In genomic region chr6:111259089-111259831, GRCh38 we compare ENCODE assay signal across 1 cellular context.
TF ChIP-seq lines count a peak whose summit lies in the region.

No MANE protein-coding gene starts in this region.

TF ChIP-seq in K562, 482 proteins besides CTCF, POLR2A, EP300 and RAD21 (continued from another document and continues in another):
- TF ChIP-seq MBD1 (CRISPR knock-in tag; IDR thresholded peaks at IDR 0.05) (no peak), MEF2D (tag; conservative IDR thresholded peaks at IDR 0.05; ENCODE audit: low read depth) (peak; percentile 34; the same call in 1 of the 2 replicates), ZNF766 (CRISPR knock-in tag; conservative IDR thresholded peaks at IDR 0.05) (no peak), TAF1 (IDR thresholded peaks at IDR 0.05; ENCODE audit: control insufficient read depth, extremely low read depth, insufficient read depth, low read length, severe bottlenecking) (peak; percentile 71), IFI16 (CRISPR knock-in tag; IDR thresholded peaks at IDR 0.05) (no peak), IRF2 (CRISPR knock-in tag; IDR thresholded peaks at IDR 0.05) (no peak), E2F5 (CRISPR knock-in tag; IDR thresholded peaks at IDR 0.05) (no peak), GMEB1 (CRISPR knock-in tag; IDR thresholded peaks at IDR 0.05) (0 out of 2 replicates have a peak, but pooled peaks have one; percentile 10), MCM3 (IDR thresholded peaks at IDR 0.05) (no peak), AFF1 (IDR thresholded peaks at IDR 0.05; ENCODE audit: low read depth in 1 of 2, partially characterized antibody in 2 of 2) (no peak), RBM22 (IDR thresholded peaks at IDR 0.05; ENCODE audit: low read depth, low read length, poor library complexity, severe bottlenecking) (no peak), ASH1L (IDR thresholded peaks at IDR 0.05; ENCODE audit: borderline replicate concordance, low read depth, partially characterized antibody) (no peak), NELFE (IDR thresholded peaks at IDR 0.05; ENCODE audit: insufficient read depth, insufficient read length) (no peak), ZNF449 (CRISPR knock-in tag; IDR thresholded peaks at IDR 0.05) (no peak; the same call in 1 of the 2 replicates), SAP30 (IDR thresholded peaks at IDR 0.05; ENCODE audit: borderline replicate concordance, insufficient read depth, low read depth, low read length, poor library complexity, severe bottlenecking) (peak; percentile 25), RBM25 (IDR thresholded peaks at IDR 0.05; ENCODE audit: low read depth, low read length, severe bottlenecking) (no peak), KAT2B (IDR thresholded peaks at IDR 0.05; ENCODE audit: low read depth, low read length) (no peak), CREM (IDR thresholded peaks at IDR 0.05; ENCODE audit: low read depth) (peak; percentile 83), XRCC4 (IDR thresholded peaks at IDR 0.05; ENCODE audit: extremely low read depth, insufficient read depth, insufficient read length) (no peak), STAG1 (CRISPR knock-in tag; IDR thresholded peaks at IDR 0.05; ENCODE audit: borderline replicate concordance) (peak; percentile 70; the same call in 1 of the 2 replicates), MXI1 (IDR thresholded peaks at IDR 0.05; ENCODE audit: low read depth, low read length) (peak; percentile 89), HLTF (IDR thresholded peaks at IDR 0.05) (0 out of 2 replicates have a peak, but pooled peaks have one; percentile 35), FUS (optimal IDR thresholded peaks at IDR 0.05; ENCODE audit: low read depth, low read length) (no peak), PATZ1 (CRISPR knock-in tag; IDR thresholded peaks at IDR 0.05; ENCODE audit: borderline replicate concordance) (no peak), SMAD4 (CRISPR knock-in tag; conservative IDR thresholded peaks at IDR 0.05) (peak; percentile 43), CEBPG (CRISPR knock-in tag; IDR thresholded peaks at IDR 0.05) (no peak; the same call in 1 of the 2 replicates), CEBPG (tag; conservative IDR thresholded peaks at IDR 0.05 in 1 of 2, IDR thresholded peaks at IDR 0.05 in 1 of 2) (peak in 1 of 2 experiments; percentile 67; a peak in 2 of 4 replicates), IRF9 (tag; IDR thresholded peaks at IDR 0.05) (no peak), GATAD2B (IDR thresholded peaks at IDR 0.05; ENCODE audit: borderline replicate concordance) (peak; percentile 71; the same call in 1 of the 2 replicates), ZNF263 (CRISPR knock-in tag; IDR thresholded peaks at IDR 0.05; ENCODE audit: borderline replicate concordance) (peak; percentile 71; the same call in 1 of the 2 replicates), SIN3B (IDR thresholded peaks at IDR 0.05; ENCODE audit: low read depth) (peak; percentile 52; the same call in 1 of the 2 replicates), GABPB1 (CRISPR knock-in tag; IDR thresholded peaks at IDR 0.05) (peak; percentile 96), NR2C1 (IDR thresholded peaks at IDR 0.05) (no peak), NR2C1 (tag; IDR thresholded peaks at IDR 0.05) (peak; percentile 39; the same call in 1 of the 2 replicates), THRA (IDR thresholded peaks at IDR 0.05) (no peak), ERF (CRISPR knock-in tag; IDR thresholded peaks at IDR 0.05) (0 out of 2 replicates have a peak, but pooled peaks have one; percentile 9), KAT8 (IDR thresholded peaks at IDR 0.05; ENCODE audit: low read depth) (no peak), RBFOX2 (IDR thresholded peaks at IDR 0.05; ENCODE audit: low read depth, low read length) (peak; percentile 92), TEAD1 (CRISPR knock-in tag; IDR thresholded peaks at IDR 0.05) (peak in 1 of 2 experiments; percentile 86; a peak in 2 of 4 replicates), KLF16 (IDR thresholded peaks at IDR 0.05) (no peak; the same call in 1 of the 2 replicates), MECOM (CRISPR knock-in tag; IDR thresholded peaks at IDR 0.05) (no peak), ZBTB12 (CRISPR knock-in tag; IDR thresholded peaks at IDR 0.05) (0 out of 2 replicates have a peak, but pooled peaks have one; percentile 5), ZNF224 (CRISPR knock-in tag; IDR thresholded peaks at IDR 0.05) (peak; percentile 84; the same call in 1 of the 2 replicates), CLOCK (CRISPR knock-in tag; IDR thresholded peaks at IDR 0.05; ENCODE audit: borderline replicate concordance) (peak; percentile 76; the same call in 1 of the 2 replicates), HMG20B (CRISPR knock-in tag; IDR thresholded peaks at IDR 0.05) (no peak), PHF21A (IDR thresholded peaks at IDR 0.05; ENCODE audit: borderline replicate concordance, low read depth) (no peak), ZBTB8A (IDR thresholded peaks at IDR 0.05; ENCODE audit: partially characterized antibody) (no peak)
